In the genomic region with DNA sequence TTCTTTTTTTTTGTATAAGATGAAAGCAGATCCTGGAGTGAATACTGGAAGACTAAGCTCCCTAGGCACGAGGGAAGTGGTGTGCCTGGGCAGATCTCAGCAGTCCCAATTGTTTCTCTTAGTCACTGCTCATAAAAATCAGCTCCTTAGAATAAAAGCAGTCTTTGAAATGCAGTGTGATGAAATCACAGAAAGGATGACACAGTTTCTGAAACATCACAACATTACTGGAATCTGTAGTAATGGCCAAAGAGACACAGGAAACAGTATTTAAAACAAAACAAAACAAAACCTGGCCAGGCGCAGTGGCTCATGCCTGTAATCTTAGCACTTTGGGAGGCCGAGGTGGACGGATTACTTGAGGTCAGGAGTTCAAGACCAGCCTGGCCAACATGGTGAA, we compare ENCODE assay signal across 1 cellular context.
TF ChIP-seq lines count a peak whose summit lies in the region.

No MANE protein-coding gene starts in this region.

TF ChIP-seq in A549, 52 proteins besides CTCF, POLR2A, EP300 and RAD21 (continued from another document):
- no peak for TF ChIP-seq NFE2L2 (conservative IDR thresholded peaks at IDR 0.05; ENCODE audit: low read length)
- no peak for TF ChIP-seq MAZ (IDR thresholded peaks at IDR 0.05; ENCODE audit: borderline replicate concordance, low read depth, low read length)
- TF ChIP-seq, protein P1, sequence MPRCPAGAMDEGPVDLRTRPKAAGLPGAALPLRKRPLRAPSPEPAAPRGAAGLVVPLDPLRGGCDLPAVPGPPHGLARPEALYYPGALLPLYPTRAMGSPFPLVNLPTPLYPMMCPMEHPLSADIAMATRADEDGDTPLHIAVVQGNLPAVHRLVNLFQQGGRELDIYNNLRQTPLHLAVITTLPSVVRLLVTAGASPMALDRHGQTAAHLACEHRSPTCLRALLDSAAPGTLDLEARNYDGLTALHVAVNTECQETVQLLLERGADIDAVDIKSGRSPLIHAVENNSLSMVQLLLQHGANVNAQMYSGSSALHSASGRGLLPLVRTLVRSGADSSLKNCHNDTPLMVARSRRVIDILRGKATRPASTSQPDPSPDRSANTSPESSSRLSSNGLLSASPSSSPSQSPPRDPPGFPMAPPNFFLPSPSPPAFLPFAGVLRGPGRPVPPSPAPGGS (IDR thresholded peaks at IDR 0.05) = peak; percentile 57; the same call in 1 of the 3 replicates
- TF ChIP-seq EHMT2 (IDR thresholded peaks at IDR 0.05; ENCODE audit: low read depth) = no peak
- TF ChIP-seq ZFP36 (IDR thresholded peaks at IDR 0.05; ENCODE audit: borderline replicate concordance, partially characterized antibody) = no peak
- TF ChIP-seq CHD2 (IDR thresholded peaks at IDR 0.05; ENCODE audit: low read length, partially characterized antibody) = no peak
- no peak for TF ChIP-seq HOXA7 (CRISPR knock-in tag; IDR thresholded peaks at IDR 0.05)
- TF ChIP-seq ATOH8 (CRISPR knock-in tag; IDR thresholded peaks at IDR 0.05; ENCODE audit: low read depth) = no peak
- TF ChIP-seq RFX5 (IDR thresholded peaks at IDR 0.05) = no peak
- TF ChIP-seq CBX2 (IDR thresholded peaks at IDR 0.05; ENCODE audit: borderline replicate concordance, low read depth) = no peak
- no peak for TF ChIP-seq FOSB (CRISPR knock-in tag; IDR thresholded peaks at IDR 0.05)
